In the genomic region with DNA sequence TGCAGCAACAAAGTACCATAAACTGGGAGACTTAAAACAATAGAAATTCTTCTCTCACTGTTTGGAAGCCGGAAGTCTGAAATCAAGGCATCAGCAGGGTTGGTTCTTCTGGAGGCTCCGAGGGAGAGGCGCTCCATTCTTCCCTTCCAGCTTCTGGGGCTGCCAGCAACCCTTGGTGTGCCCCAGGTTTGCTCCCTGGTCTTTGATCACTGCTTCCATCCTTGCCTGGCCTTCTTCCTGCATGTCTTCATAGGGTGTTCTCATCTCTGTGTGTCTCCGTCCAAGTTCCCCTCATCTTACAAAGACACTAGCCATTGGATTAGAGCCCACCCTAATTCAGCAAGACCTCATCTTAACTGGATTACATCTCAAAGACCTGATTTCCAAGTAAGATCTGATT, we compare ENCODE assay signal across 17 cellular contexts. TPM values are rescaled to one million over a fixed set of nuclear protein-coding genes. Genes with fewer than 3 reads are reported as not detected.
A peak's percentile ranks its signal among the peaks of the same experiment; 100 is the strongest.
DNase-seq lines count a peak whose midpoint lies in the region; ATAC-seq and TF ChIP-seq lines count a peak whose summit lies in the region.
"Had no signal": no experiment of that assay in that cellular context is flagged by ENCODE, and none has a peak within 500 bp of the region (broad histone marks: within the 10 kb centered on the region; RNA-seq: fewer than 3 reads in every experiment).

No MANE protein-coding gene starts in this region.

- intact Hi-C loops in MCF 10A (cut with micrococcal nuclease), result no loop called here

- no peak overlapping the region for H3K9ac ChIP-seq in mesendoderm (ENCODE audit: low read length)
- H3K9ac ChIP-seq: BLaER1 treated with 17β-estradiol and CSF1 and Interleukin-3, amounts not matched to agents 10 nM and 100 nM had no signal

- H3K56ac ChIP-seq in mesendoderm (ENCODE audit: low read length), result no peak overlapping the region

- peaks cover 8% of the 10 kb centered on the region for H3K27me3 Mint-ChIP-seq in activated naive CD4-positive, alpha-beta T cell treated with anti-CD3 and anti-CD28 coated beads, Interleukin-2, amount 50 U/mL, for 24 hours
- peaks cover 60% of the 10 kb centered on the region for H3K27me3 Mint-ChIP-seq in MCF 10A (ENCODE audit: insufficient read depth, unreplicated experiment)

- no peaks in the 10 kb centered on the region for H3K79me1 ChIP-seq in mesendoderm (ENCODE audit: low read length)

- H3K36me3 ChIP-seq in mesendoderm (ENCODE audit: control insufficient read depth, insufficient read depth, low read length), result no peaks in the 10 kb centered on the region
- H3K36me3 ChIP-seq: BLaER1 treated with 17β-estradiol and CSF1 and Interleukin-3, amounts not matched to agents 10 nM and 100 nM had no signal

- H3K27ac Mint-ChIP-seq in activated naive CD4-positive, alpha-beta T cell treated with anti-CD3 and anti-CD28 coated beads, Interleukin-2, amount 50 U/mL, for 24 hours, result peak overlapping the region; percentile 44
- H3K27ac Mint-ChIP-seq in MCF 10A (ENCODE audit: low read depth, unreplicated experiment), result no peak overlapping the region
- H3K27ac Mint-ChIP-seq: B cell; CD4-positive, alpha-beta T cell; CD8-positive, alpha-beta T cell had no signal

- H3K79me2 ChIP-seq in mesendoderm (ENCODE audit: control insufficient read depth, insufficient read depth, low read length), result no peaks in the 10 kb centered on the region

- H3K18ac ChIP-seq in mesendoderm (ENCODE audit: low read length), result no peak overlapping the region

- no peak overlapping the region for H3K4me3 Mint-ChIP-seq in activated naive CD4-positive, alpha-beta T cell treated with anti-CD3 and anti-CD28 coated beads, Interleukin-2, amount 50 U/mL, for 24 hours
- H3K4me3 Mint-ChIP-seq in MCF 10A (ENCODE audit: unreplicated experiment), result no peak overlapping the region
- H3K4me3 Mint-ChIP-seq: B cell; CD4-positive, alpha-beta T cell; CD8-positive, alpha-beta T cell had no signal

- H3K36me3 Mint-ChIP-seq in activated naive CD4-positive, alpha-beta T cell treated with anti-CD3 and anti-CD28 coated beads, Interleukin-2, amount 50 U/mL, for 24 hours, result no peaks in the 10 kb centered on the region
- no peaks in the 10 kb centered on the region for H3K36me3 Mint-ChIP-seq in MCF 10A (ENCODE audit: insufficient read depth, unreplicated experiment)
- H3K36me3 Mint-ChIP-seq: CD8-positive, alpha-beta T cell had no signal

- no peak overlapping the region for H2BK120ac ChIP-seq in mesendoderm (ENCODE audit: low read depth, low read length)

- no peaks in the 10 kb centered on the region for H3K9me3 Mint-ChIP-seq in activated naive CD4-positive, alpha-beta T cell treated with anti-CD3 and anti-CD28 coated beads, Interleukin-2, amount 50 U/mL, for 24 hours
- H3K9me3 Mint-ChIP-seq in MCF 10A (ENCODE audit: unreplicated experiment), result peaks cover 7% of the 10 kb centered on the region
- H3K9me3 Mint-ChIP-seq: CD4-positive, alpha-beta T cell; CD8-positive, alpha-beta T cell had no signal

- no peak overlapping the region for H4K5ac ChIP-seq in mesendoderm (ENCODE audit: low read length)

- no peak for TF ChIP-seq CTCF in MCF 10A (IDR thresholded peaks at IDR 0.05; ENCODE audit: unreplicated experiment)

- H4K8ac ChIP-seq in mesendoderm (ENCODE audit: low read depth, low read length), result peak overlapping the region; percentile 13

- no peak overlapping the region for H3K23ac ChIP-seq in mesendoderm (ENCODE audit: low read length)

- no TSS peak for BruUV-seq in MCF 10A (replicated peaks; lab: Mats Ljungman, UMichigan)

- CTCF ChIA-PET in MCF 10A (lab: Yijun Ruan, JAX), result interaction anchor here (0.6 to 1.2 kb wide), 2 partner anchors 74 to 159 kb away, joined by 3 read pairs; no protein-coding TSS in a partner anchor

- H3K4me2 ChIP-seq in mesendoderm (ENCODE audit: low read length), result no peak overlapping the region
- H3K4me2 ChIP-seq: A549; BLaER1 treated with 17β-estradiol and CSF1 and Interleukin-3, amounts not matched to agents 10 nM and 100 nM had no signal

- H2AK5ac ChIP-seq in mesendoderm (ENCODE audit: low read length), result no peak overlapping the region

- H3K4me1 ChIP-seq in mesendoderm (ENCODE audit: control insufficient read depth, low read depth, low read length), result no peaks in the 10 kb centered on the region
- H3K4me1 ChIP-seq: A549, Caco-2 had no signal

- DNase-seq in activated naive CD4-positive, alpha-beta T cell treated with anti-CD3 and anti-CD28 coated beads, Interleukin-2, amount 50 U/mL, for 16 hours, result no peak
- DNase-seq in mesendoderm (no peak), MCF 10A (ENCODE audit: unreplicated experiment) (no peak)
- DNase-seq: AML-193; Caco-2; Calu3; CD4-positive, alpha-beta T cell; CD8-positive, alpha-beta T cell; DMS79 treated with DMSO at 0.1 percent for 48 hours; GF-D8 had no signal

- H3K27ac ChIP-seq in mesendoderm (ENCODE audit: low read depth, low read length), result no peak overlapping the region
- H3K27ac ChIP-seq: 22Rv1; A549; BLaER1 treated with 17β-estradiol and CSF1 and Interleukin-3, amounts not matched to agents 10 nM and 100 nM; C4-2B had no signal

- POLR2A ChIA-PET in MCF 10A (lab: Yijun Ruan, JAX), result no interaction called here

- no peak overlapping the region for H3K4me3 ChIP-seq in mesendoderm (ENCODE audit: low read length)
- H3K4me3 ChIP-seq: A549; BLaER1 treated with 17β-estradiol and CSF1 and Interleukin-3, amounts not matched to agents 10 nM and 100 nM had no signal

- H3K4me1 Mint-ChIP-seq in activated naive CD4-positive, alpha-beta T cell treated with anti-CD3 and anti-CD28 coated beads, Interleukin-2, amount 50 U/mL, for 24 hours, result no peaks in the 10 kb centered on the region
- no peaks in the 10 kb centered on the region for H3K4me1 Mint-ChIP-seq in MCF 10A (ENCODE audit: insufficient read depth, unreplicated experiment)

- H2BK5ac ChIP-seq in mesendoderm (ENCODE audit: low read length), result no peak overlapping the region

- H3K27me3 ChIP-seq in mesendoderm (ENCODE audit: insufficient read depth, low read length, poor library complexity), result no peaks in the 10 kb centered on the region
- H3K27me3 ChIP-seq: BLaER1 treated with 17β-estradiol and CSF1 and Interleukin-3, amounts not matched to agents 10 nM and 100 nM had no signal

- WGBS in mesendoderm (ENCODE audit: extremely low coverage, insufficient coverage, low lambda C conversion rate), result no CpG with 5 or more reads among the region's 4 CpGs

- no peak overlapping the region for H2BK15ac ChIP-seq in mesendoderm (replicated peaks; ENCODE audit: low read depth)

- H3K4ac ChIP-seq in mesendoderm (ENCODE audit: low read depth, low read length), result no peak overlapping the region

- no peak for ATAC-seq in HG02973 (IDR thresholded peaks at IDR 0.05; ENCODE audit: unreplicated experiment)
- ATAC-seq: A549; CD8-positive, alpha-beta T cell had no signal

RNA-seq across cellular contexts. Expression of a gene that starts 35.3 kb away (rescaled TPM):
- polyA plus RNA-seq in mesendoderm (2013, experiment 1 of 2), result 1.1 TPM
- 1.3 TPM for polyA plus RNA-seq in mesendoderm (2013, experiment 2 of 2)
- 0.29 and 0.30 TPM in 2 replicates for total RNA-seq in MCF 10A (2022)

RNA-seq across cellular contexts. Expression of a gene that starts 41.7 kb away (rescaled TPM):
- 3.5 TPM for polyA plus RNA-seq in mesendoderm (2013, experiment 1 of 2)
- 2.3 TPM for polyA plus RNA-seq in mesendoderm (2013, experiment 2 of 2)
- 2.2 and 2.4 TPM in 2 replicates for total RNA-seq in MCF 10A (2022)
- total RNA-seq: Calu3 had no signal
